1 cellular context compared by ENCODE assay signal in genomic region chr12:2819810-2820209, GRCh38.
TF ChIP-seq lines count a peak whose summit lies in the region.

No MANE protein-coding gene starts in this region.

TF ChIP-seq in GM23338, 12 proteins besides CTCF, POLR2A, EP300 and RAD21:
- no peak for TF ChIP-seq ETS1 (IDR thresholded peaks at IDR 0.05)
- TF ChIP-seq EZH2 (IDR thresholded peaks at IDR 0.05; ENCODE audit: low read depth, unreplicated experiment), result no peak
- TF ChIP-seq REST (IDR thresholded peaks at IDR 0.05; ENCODE audit: unreplicated experiment), result no peak
- TF ChIP-seq EZH2phosphoT487 (IDR thresholded peaks at IDR 0.05; ENCODE audit: unreplicated experiment), result no peak
- TF ChIP-seq ZNF331 (CRISPR knock-in tag; IDR thresholded peaks at IDR 0.05; ENCODE audit: low read depth), result no peak
- no peak for TF ChIP-seq ZNF462 (CRISPR knock-in tag; IDR thresholded peaks at IDR 0.05)
- TF ChIP-seq POLR2AphosphoS5 (IDR thresholded peaks at IDR 0.05; ENCODE audit: low read depth), result no peak
- no peak for TF ChIP-seq JUNB (IDR thresholded peaks at IDR 0.05; ENCODE audit: unreplicated experiment)
- no peak for TF ChIP-seq NANOG (IDR thresholded peaks at IDR 0.05; ENCODE audit: borderline replicate concordance)
- no peak for TF ChIP-seq CREB1 (CRISPR knock-in tag; IDR thresholded peaks at IDR 0.05; ENCODE audit: low read depth)
- TF ChIP-seq ZNF114 (CRISPR knock-in tag; IDR thresholded peaks at IDR 0.05), result no peak
- no peak for TF ChIP-seq STAT1 (IDR thresholded peaks at IDR 0.05; ENCODE audit: unreplicated experiment)
